1 cellular context compared by ENCODE assay signal in the genomic region with DNA sequence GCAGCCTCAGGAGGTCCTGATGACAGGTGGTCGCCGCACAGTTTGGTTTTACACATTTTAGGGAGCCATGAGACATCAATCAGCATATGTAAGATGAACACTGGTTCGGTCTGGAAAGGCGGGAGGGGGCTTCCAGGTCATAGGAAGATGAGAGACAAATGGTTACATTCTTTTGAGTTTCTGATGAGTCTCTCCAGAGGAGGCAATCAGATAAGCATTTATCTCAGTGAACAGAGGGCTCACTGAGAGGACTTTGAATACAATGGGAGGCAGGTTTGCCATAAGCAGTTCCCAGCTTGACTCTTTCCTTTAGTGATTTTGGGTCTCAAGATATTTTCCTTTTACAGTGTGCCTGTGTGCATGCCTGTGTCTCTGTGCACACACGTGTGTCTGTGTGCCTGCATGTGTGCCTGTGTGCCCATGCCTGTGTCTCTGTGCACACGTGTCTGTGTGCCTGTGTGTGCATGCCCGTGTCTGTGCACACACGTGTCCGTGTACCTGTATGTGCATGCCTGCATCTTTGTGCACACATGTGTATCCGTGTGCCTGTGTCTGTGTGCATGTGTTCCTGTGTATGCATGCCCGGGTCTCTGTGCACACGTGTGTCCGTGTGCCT.
TF ChIP-seq lines count a peak whose summit lies in the region.

No MANE protein-coding gene starts in this region.

TF ChIP-seq in WTC11, 78 proteins besides CTCF, POLR2A, EP300 and RAD21:
- TF ChIP-seq TEAD4 (CRISPR knock-in tag; IDR thresholded peaks at IDR 0.05) = no peak
- TF ChIP-seq, protein P1, sequence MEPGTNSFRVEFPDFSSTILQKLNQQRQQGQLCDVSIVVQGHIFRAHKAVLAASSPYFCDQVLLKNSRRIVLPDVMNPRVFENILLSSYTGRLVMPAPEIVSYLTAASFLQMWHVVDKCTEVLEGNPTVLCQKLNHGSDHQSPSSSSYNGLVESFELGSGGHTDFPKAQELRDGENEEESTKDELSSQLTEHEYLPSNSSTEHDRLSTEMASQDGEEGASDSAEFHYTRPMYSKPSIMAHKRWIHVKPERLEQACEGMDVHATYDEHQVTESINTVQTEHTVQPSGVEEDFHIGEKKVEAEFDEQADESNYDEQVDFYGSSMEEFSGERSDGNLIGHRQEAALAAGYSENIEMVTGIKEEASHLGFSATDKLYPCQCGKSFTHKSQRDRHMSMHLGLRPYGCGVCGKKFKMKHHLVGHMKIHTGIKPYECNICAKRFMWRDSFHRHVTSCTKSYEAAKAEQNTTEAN (CRISPR knock-in tag; IDR thresholded peaks at IDR 0.05) = no peak
- TF ChIP-seq, protein P2, sequence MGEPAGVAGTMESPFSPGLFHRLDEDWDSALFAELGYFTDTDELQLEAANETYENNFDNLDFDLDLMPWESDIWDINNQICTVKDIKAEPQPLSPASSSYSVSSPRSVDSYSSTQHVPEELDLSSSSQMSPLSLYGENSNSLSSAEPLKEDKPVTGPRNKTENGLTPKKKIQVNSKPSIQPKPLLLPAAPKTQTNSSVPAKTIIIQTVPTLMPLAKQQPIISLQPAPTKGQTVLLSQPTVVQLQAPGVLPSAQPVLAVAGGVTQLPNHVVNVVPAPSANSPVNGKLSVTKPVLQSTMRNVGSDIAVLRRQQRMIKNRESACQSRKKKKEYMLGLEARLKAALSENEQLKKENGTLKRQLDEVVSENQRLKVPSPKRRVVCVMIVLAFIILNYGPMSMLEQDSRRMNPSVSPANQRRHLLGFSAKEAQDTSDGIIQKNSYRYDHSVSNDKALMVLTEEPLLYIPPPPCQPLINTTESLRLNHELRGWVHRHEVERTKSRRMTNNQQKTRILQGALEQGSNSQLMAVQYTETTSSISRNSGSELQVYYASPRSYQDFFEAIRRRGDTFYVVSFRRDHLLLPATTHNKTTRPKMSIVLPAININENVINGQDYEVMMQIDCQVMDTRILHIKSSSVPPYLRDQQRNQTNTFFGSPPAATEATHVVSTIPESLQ (CRISPR knock-in tag; IDR thresholded peaks at IDR 0.05) = no peak
- 0 out of 2 replicates have a peak, but pooled peaks have one; percentile 38 for TF ChIP-seq TCF7 (CRISPR knock-in tag; IDR thresholded peaks at IDR 0.05; ENCODE audit: low read depth)
